In the genomic region with DNA sequence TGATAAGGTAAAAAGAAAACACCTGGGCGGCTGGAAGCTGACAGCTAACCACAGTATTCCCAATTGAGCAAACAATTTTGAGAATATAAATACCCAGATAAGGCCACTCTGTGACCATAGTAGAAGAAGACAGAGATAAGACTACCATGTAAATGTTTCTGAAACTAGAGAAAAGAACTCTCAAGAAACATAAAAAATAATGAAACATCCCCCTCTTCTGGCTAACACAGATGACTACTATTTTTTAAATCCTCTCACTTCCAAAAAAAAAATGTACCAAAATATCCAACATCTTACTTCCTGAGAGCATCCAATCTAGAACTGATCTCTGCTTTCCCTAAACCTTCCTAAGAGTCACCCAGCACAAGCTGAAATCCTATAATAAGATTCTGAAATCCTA, we compare ENCODE assay signal across 9 cellular contexts.
DNase-seq lines count a peak whose midpoint lies in the region; ATAC-seq and TF ChIP-seq lines count a peak whose summit lies in the region.
"Had no signal": no experiment of that assay in that cellular context is flagged by ENCODE, and none has a peak within 500 bp of the region (broad histone marks: within the 10 kb centered on the region; RNA-seq: fewer than 3 reads in every experiment).

No MANE protein-coding gene starts in this region.

- no peak overlapping the region for H2AFZ ChIP-seq in SK-N-SH (ENCODE audit: low read depth)

- no peaks in the 10 kb centered on the region for H3K9me3 Mint-ChIP-seq in activated naive CD4-positive, alpha-beta T cell treated with anti-CD3 and anti-CD28 coated beads, Interleukin-2, amount 50 U/mL, for 72 hours

- no peaks in the 10 kb centered on the region for H3K9me3 ChIP-seq in SK-N-SH

- H3K27me3 ChIP-seq in SK-N-SH (ENCODE audit: insufficient read depth) = no peaks in the 10 kb centered on the region

- H3K4me3 ChIP-seq in SK-N-SH (ENCODE audit: low read depth in 2 of 2, low read length in 1 of 2) = no peak overlapping the region

- TF ChIP-seq RAD21 in Ishikawa (IDR thresholded peaks at IDR 0.05; ENCODE audit: low read depth) (peak; percentile 44), SK-N-SH (IDR thresholded peaks at IDR 0.05; ENCODE audit: low read length) (peak; percentile 39)

- no peak overlapping the region for H3K4me2 ChIP-seq in SK-N-SH

- no peak overlapping the region for H3K27ac ChIP-seq in SK-N-SH (ENCODE audit: low read depth in 2 of 2, low read length in 1 of 2)

- H3K9me2 ChIP-seq in SK-N-SH = no peaks in the 10 kb centered on the region

- no peak overlapping the region for H3K27ac Mint-ChIP-seq in activated naive CD4-positive, alpha-beta T cell treated with anti-CD3 and anti-CD28 coated beads, Interleukin-2, amount 50 U/mL, for 72 hours

- peak; percentile 55 for TF ChIP-seq CTCF in SK-N-SH (IDR thresholded peaks at IDR 0.05)

- no peaks in the 10 kb centered on the region for H3F3A ChIP-seq in SK-N-SH (replicated peaks; ENCODE audit: insufficient read depth)

- no peak overlapping the region for H3K9ac ChIP-seq in SK-N-SH

- no peaks in the 10 kb centered on the region for H3K36me3 ChIP-seq in SK-N-SH (replicated peaks in 1 of 2; ENCODE audit: control insufficient read depth in 1 of 2, insufficient read depth in 2 of 2, low read length in 1 of 2)

- 75% methylated on average over 1 of the region's 1 CpG for WGBS in SK-N-SH (ENCODE audit: low lambda C conversion rate)

- no peak for ATAC-seq in activated naive CD4-positive, alpha-beta T cell treated with anti-CD3 and anti-CD28 coated beads, Interleukin-2, amount 50 U/mL, for 72 hours
- ATAC-seq: right cardiac atrium had no signal

- no peak for TF ChIP-seq EP300 in Ishikawa (IDR thresholded peaks at IDR 0.05; ENCODE audit: borderline replicate concordance)
- TF ChIP-seq EP300 in SK-N-SH (IDR thresholded peaks at IDR 0.05; ENCODE audit: borderline replicate concordance in 1 of 2, low read depth in 1 of 2, low read length in 1 of 2) = no peak

- no peaks in the 10 kb centered on the region for H3K4me1 ChIP-seq in SK-N-SH (ENCODE audit: control insufficient read depth in 1 of 2, insufficient read depth in 2 of 2, low read depth in 1 of 2, low read length in 1 of 2)

- CTCF ChIA-PET in SK-N-SH (lab: Yijun Ruan, JAX) = interaction anchor here (0.6 to 4.3 kb wide), 6 partner anchors 9 to 122 kb away, joined by 3 to 49 read pairs (median 6); no protein-coding TSS in a partner anchor

- POLR2A ChIA-PET in SK-N-SH (lab: Yijun Ruan, JAX) = no interaction called here

- no peaks in the 10 kb centered on the region for H4K20me1 ChIP-seq in SK-N-SH (ENCODE audit: insufficient read depth)

- no peaks in the 10 kb centered on the region for H3K36me3 Mint-ChIP-seq in activated naive CD4-positive, alpha-beta T cell treated with anti-CD3 and anti-CD28 coated beads, Interleukin-2, amount 50 U/mL, for 72 hours

- no peaks in the 10 kb centered on the region for H3K79me2 ChIP-seq in SK-N-SH (ENCODE audit: insufficient read depth)

- DNase-seq in AML-193 (lab: John Stamatoyannopoulos, UW) (peak; percentile 9 to 15), SK-N-SH (peak; percentile 6), iPS-NIHi7 (ENCODE audit: extremely low spot score) (peak; percentile 19), DMS79 treated with DMSO at 0.1 percent for 48 hours (lab: John Stamatoyannopoulos, UW) (no peak), activated gamma-delta T cell (lab: John Stamatoyannopoulos, UW) (no peak), NOMO-1 (lab: John Stamatoyannopoulos, UW; ENCODE audit: unreplicated experiment in 2 of 2) (no peak)
- no peak for DNase-seq in activated naive CD4-positive, alpha-beta T cell treated with anti-CD3 and anti-CD28 coated beads, Interleukin-2, amount 50 U/mL, for 72 hours (ENCODE audit: low spot score in 2 of 2)
- DNase-seq: right cardiac atrium had no signal

TF ChIP-seq in Ishikawa, 13 proteins besides CTCF, POLR2A, EP300 and RAD21:
- no peak for TF ChIP-seq TEAD4 (IDR thresholded peaks at IDR 0.05)
- TF ChIP-seq USF1 (IDR thresholded peaks at IDR 0.05) = no peak
- no peak for TF ChIP-seq NFIC (IDR thresholded peaks at IDR 0.05)
- TF ChIP-seq TCF12 (IDR thresholded peaks at IDR 0.05; ENCODE audit: low read depth) = no peak
- TF ChIP-seq FOXM1 (IDR thresholded peaks at IDR 0.05; ENCODE audit: borderline replicate concordance, low read depth) = no peak
- no peak for TF ChIP-seq MAX (IDR thresholded peaks at IDR 0.05)
- no peak for TF ChIP-seq ZBTB7A (IDR thresholded peaks at IDR 0.05; ENCODE audit: low read depth)

TF ChIP-seq in SK-N-SH, 30 proteins besides CTCF, POLR2A, EP300 and RAD21:
- TF ChIP-seq SMC3 (IDR thresholded peaks at IDR 0.05; ENCODE audit: low read depth, low read length) (peak; percentile 3; the same call in 1 of the 2 replicates), RCOR1 (IDR thresholded peaks at IDR 0.05; ENCODE audit: low read length) (no peak)

Comparison
In these comparisons a context has a peak if more than half of its experiments do, and no peak if none do; other contexts are left out.
1. DNase-seq: peak in AML-193 (2 of 2), SK-N-SH (single experiment) and iPS-NIHi7 (single experiment); none in DMS79 treated with DMSO at 0.1 percent for 48 hours (single experiment), activated gamma-delta T cell (single experiment), activated naive CD4-positive, alpha-beta T cell treated with anti-CD3 and anti-CD28 coated beads, Interleukin-2, amount 50 U/mL, for 72 hours (0 of 2) and NOMO-1 (0 of 2).